ENCODE assay signal across 8 cellular contexts in the genomic region with DNA sequence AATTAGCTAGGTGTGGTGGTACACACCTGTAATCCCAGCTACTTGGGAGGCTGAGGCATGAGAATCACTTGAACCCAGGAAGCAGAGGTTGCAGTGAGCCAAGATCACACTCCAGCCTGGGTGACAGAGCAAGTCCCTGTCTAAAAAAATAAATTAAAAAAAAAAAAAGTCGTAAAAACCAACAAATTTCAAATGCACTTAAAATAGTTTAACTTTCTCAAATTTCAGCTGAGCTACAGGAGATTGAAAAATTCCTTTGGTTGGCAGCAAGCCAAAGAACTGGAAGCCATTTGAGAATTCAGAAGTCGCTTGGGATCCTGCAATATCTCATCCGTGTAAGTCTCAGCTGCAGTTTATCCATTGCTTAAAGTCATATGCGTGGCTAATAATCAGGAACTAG. TPM values are rescaled to one million over a fixed set of nuclear protein-coding genes. Genes with fewer than 3 reads are reported as not detected.
DNase-seq lines count a peak whose midpoint lies in the region; ATAC-seq, FAIRE-seq and TF ChIP-seq lines count a peak whose summit lies in the region.
"Not testable (repeated sequence)": the region's sequence is repeated elsewhere in the genome, so short reads cannot be mapped to it uniquely, and the experiment has no call there.

No MANE protein-coding gene starts in this region.

- H4K20me1 ChIP-seq in astrocyte (ENCODE audit: insufficient read depth, low read length), result peaks cover 72% of the 10 kb centered on the region
- H4K20me1 ChIP-seq in HepG2 (ENCODE audit: insufficient read depth, low read length), result not testable (repeated sequence)

- not testable (repeated sequence) for H3K36me3 ChIP-seq in astrocyte (ENCODE audit: insufficient read depth, low read length); HepG2 (replicated peaks in 1 of 2; ENCODE audit: control insufficient read depth in 1 of 2, insufficient read depth in 2 of 2, low read length in 2 of 2); transverse colon
- H3K36me3 ChIP-seq in gastroesophageal sphincter, result peaks cover 0 to 38% of the 10 kb centered on the region in 2 donors

- not testable (repeated sequence) for FAIRE-seq in astrocyte (lab: Jason Lieb, UNC)
- FAIRE-seq in HepG2 (lab: Jason Lieb, UNC), result peak; percentile 50

- not testable (repeated sequence) for H3K4me1 ChIP-seq in astrocyte (ENCODE audit: insufficient read depth, low read length)
- H3K4me1 ChIP-seq in gastroesophageal sphincter, result peaks cover 0 to 52% (median 15%) of the 10 kb centered on the region in 3 donors
- H3K4me1 ChIP-seq in HepG2 (ENCODE audit: insufficient read depth, low read length), result peaks cover 35% of the 10 kb centered on the region
- peaks cover 3 to 20% (median 17%) of the 10 kb centered on the region in 4 donors for H3K4me1 ChIP-seq in transverse colon

- H3K9me3 ChIP-seq in astrocyte (ENCODE audit: insufficient read depth, low read depth, low read length); gastroesophageal sphincter; HepG2 (ENCODE audit: low read length); transverse colon: not testable (repeated sequence)

- H3K9ac ChIP-seq in astrocyte (ENCODE audit: low read length); HepG2 (ENCODE audit: insufficient read depth, low read depth, low read length): not testable (repeated sequence)

- H3K9me3 Mint-ChIP-seq in astrocyte (ENCODE audit: unreplicated experiment); osteocyte (ENCODE audit: unreplicated experiment): not testable (repeated sequence)

- not testable (repeated sequence) for H3K4me2 ChIP-seq in astrocyte (ENCODE audit: low read length); HepG2 (ENCODE audit: low read depth, low read length)

- H3K4me3 ChIP-seq in astrocyte (ENCODE audit: insufficient read depth, low read depth, low read length); dorsolateral prefrontal cortex; gastroesophageal sphincter; HepG2 (replicated peaks in 1 of 3; ENCODE audit: insufficient read depth in 1 of 3, low read depth in 2 of 3, low read length in 3 of 3); transverse colon: not testable (repeated sequence)

- intact Hi-C loops in dorsolateral prefrontal cortex (cut with DNase I), result loop anchor here in 1 of 2 donors (10.0 kb wide), 1 partner anchor 56 kb away; no protein-coding TSS in a partner anchor
- intact Hi-C loops in HepG2 (cut with micrococcal nuclease; ENCODE audit: unreplicated experiment); transverse colon (cut with DNase I; ENCODE audit: low total_unique reads): not testable (repeated sequence)

- not testable (repeated sequence) for TF ChIP-seq EP300 in gastroesophageal sphincter (IDR thresholded peaks at IDR 0.05); HepG2 (IDR thresholded peaks at IDR 0.05; ENCODE audit: low read depth in 2 of 2, low read length in 2 of 2); HepG2 (CRISPR knock-in tag; IDR thresholded peaks at IDR 0.05; ENCODE audit: borderline replicate concordance); transverse colon (IDR thresholded peaks at IDR 0.05; ENCODE audit: low read depth)

- not testable (repeated sequence) for H2AFZ ChIP-seq in astrocyte (ENCODE audit: low read depth, low read length); HepG2 (ENCODE audit: low read length)

- not testable (repeated sequence) for BruUV-seq in HepG2 (replicated peaks; lab: Mats Ljungman, UMichigan)

- H3K27ac ChIP-seq in astrocyte (ENCODE audit: low read depth, low read length); HepG2 (ENCODE audit: extremely low read length, insufficient read depth, low read length): not testable (repeated sequence)
- peak overlapping the region in 32 of 59 donors; percentile 5 to 76 (median 45) for H3K27ac ChIP-seq in dorsolateral prefrontal cortex
- peak overlapping the region in 3 of 4 donors; percentile 59 to 67 (median 60) for H3K27ac ChIP-seq in gastroesophageal sphincter
- peak overlapping the region in 3 of 4 donors; percentile 36 to 49 (median 47) for H3K27ac ChIP-seq in transverse colon

- in situ Hi-C loops in HepG2 (cut with HindIII; ENCODE audit: extremely low pct_ligation_motif_present, low pct_unique_long_range_greater_than_20kb); transverse colon (cut with MboI; ENCODE audit: low pct_ligation_motif_present in 1 of 4, low pct_unique_long_range_greater_than_20kb in 1 of 4, low sequenced_read_pairs in 3 of 4): not testable (repeated sequence)

- peaks cover 95% of the 10 kb centered on the region for H3K79me2 ChIP-seq in astrocyte (ENCODE audit: insufficient read depth, low read length)
- H3K79me2 ChIP-seq in HepG2 (ENCODE audit: insufficient read depth, low read length), result peaks cover 51% of the 10 kb centered on the region

- TF ChIP-seq POLR2A in gastroesophageal sphincter (IDR thresholded peaks at IDR 0.05); HepG2 (IDR thresholded peaks at IDR 0.05; ENCODE audit: insufficient read depth in 1 of 2, low read depth in 2 of 2, low read length in 2 of 2); transverse colon (IDR thresholded peaks at IDR 0.05): not testable (repeated sequence)

- H3K27ac Mint-ChIP-seq in astrocyte (ENCODE audit: unreplicated experiment) (peak overlapping the region; percentile 7), osteocyte (ENCODE audit: unreplicated experiment) (peak overlapping the region; percentile 77)

- not testable (repeated sequence) for H3K4me3 Mint-ChIP-seq in astrocyte (ENCODE audit: unreplicated experiment); osteocyte (ENCODE audit: unreplicated experiment)

- not testable (repeated sequence) for TF ChIP-seq CTCF in astrocyte (IDR thresholded peaks at IDR 0.05; ENCODE audit: insufficient read depth, low read depth, low read length); dorsolateral prefrontal cortex (IDR thresholded peaks at IDR 0.05 in 54 of 56, conservative IDR thresholded peaks at IDR 0.05 in 2 of 56; ENCODE audit: low read depth in 1 of 56, partially characterized antibody in 56 of 56); gastroesophageal sphincter (IDR thresholded peaks at IDR 0.05); HepG2 (CRISPR knock-in tag; IDR thresholded peaks at IDR 0.05); osteocyte (IDR thresholded peaks at IDR 0.05); transverse colon (IDR thresholded peaks at IDR 0.05)

- TF ChIP-seq RAD21 in HepG2 (CRISPR knock-in tag; IDR thresholded peaks at IDR 0.05), result not testable (repeated sequence)

- ATAC-seq in gastroesophageal sphincter, HepG2: not testable (repeated sequence)

- not testable (repeated sequence) for H3K27me3 ChIP-seq in astrocyte (ENCODE audit: insufficient read depth, low read length); dorsolateral prefrontal cortex; gastroesophageal sphincter; HepG2 (ENCODE audit: control insufficient read depth in 1 of 2, insufficient read depth in 2 of 2, low read length in 2 of 2); transverse colon

- H3K36me3 Mint-ChIP-seq in astrocyte (ENCODE audit: low read depth, unreplicated experiment), result not testable (repeated sequence)
- H3K36me3 Mint-ChIP-seq in osteocyte (ENCODE audit: unreplicated experiment), result peaks cover 15% of the 10 kb centered on the region

- not testable (repeated sequence) for H3K4me1 Mint-ChIP-seq in astrocyte (ENCODE audit: low read depth, unreplicated experiment)
- H3K4me1 Mint-ChIP-seq in osteocyte (ENCODE audit: unreplicated experiment), result peaks cover 40% of the 10 kb centered on the region

- CTCF ChIA-PET in HepG2 (lab: Yijun Ruan, JAX; ENCODE audit: low intra/inter-chr PET ratio, low total read pairs), result not testable (repeated sequence)

- POLR2A ChIA-PET in HepG2 (lab: Yijun Ruan, JAX), result not testable (repeated sequence)

- WGBS in gastroesophageal sphincter (ENCODE audit: low coverage in 1 of 2), 2 donors, result 20 to 31% methylated on average over 4 of the region's 4 CpGs
- 98% methylated on average over 4 of the region's 4 CpGs for WGBS in HepG2 (ENCODE audit: low lambda C conversion rate)
- 49 to 76% methylated on average over 4 of the region's 4 CpGs for WGBS in transverse colon (ENCODE audit: low coverage in 1 of 2), 2 donors

- DNase-seq in EL, result peak; percentile 59
- peak; percentile 12 for DNase-seq in NCI-H2171 treated with DMSO at 0.1 percent for 48 hours (lab: John Stamatoyannopoulos, UW)
- peak; percentile 53 for DNase-seq in astrocyte (ENCODE audit: low read depth)
- DNase-seq in dorsolateral prefrontal cortex; HepG2 (ENCODE audit: low spot score); transverse colon: not testable (repeated sequence)
- DNase-seq in osteocyte (ENCODE audit: extremely low spot score, unreplicated experiment), result peak; percentile 56

- not testable (repeated sequence) for H3K27me3 Mint-ChIP-seq in astrocyte (ENCODE audit: low read depth, unreplicated experiment); osteocyte (ENCODE audit: unreplicated experiment)

RNA-seq across cellular contexts. Expression of gene EIF4G3, which starts 5.9 kb away (rescaled TPM):
- total RNA-seq in astrocyte, result 76.1 and 80.7 TPM in 2 replicates
- 100 to 1,000 TPM; 102 to 177 (median 137) TPM for total RNA-seq in dorsolateral prefrontal cortex
- 10 to 100 TPM; 48.6 to 73.6 (median 57.9) TPM for total RNA-seq in gastroesophageal sphincter
- 22.2 and 29.0 TPM in 2 replicates for total RNA-seq in HepG2 (2016; rRNA removed; fragmentation: Illumina TruSeq; extraction: Trizol)
- 13.2 and 15.1 TPM in 2 replicates for total RNA-seq in HepG2 (2016; cell fraction: cytosol; rRNA removed; fragmentation: Illumina TruSeq; extraction: Trizol; ENCODE audit: low read depth)
- 20.7 and 29.3 TPM in 2 replicates for total RNA-seq in HepG2 (2016; cell fraction: insoluble cytoplasmic fraction; rRNA removed; fragmentation: Illumina TruSeq; extraction: Trizol)
- 12.4 and 12.5 TPM in 2 replicates for total RNA-seq in HepG2 (2016; cell fraction: membrane; rRNA removed; fragmentation: Illumina TruSeq; extraction: Trizol)
- total RNA-seq in HepG2 (2016; cell fraction: nucleus; rRNA removed; fragmentation: Illumina TruSeq; extraction: Trizol), result 30.3 and 40.7 TPM in 2 replicates
- 27.6 and 30.1 TPM in 2 replicates for polyA plus RNA-seq in HepG2 (2011; rRNA removed)
- 18.6 and 19.6 TPM in 2 replicates for polyA plus RNA-seq in HepG2 (2011; cell fraction: cytosol; rRNA removed)
- 30.8 and 35.1 TPM in 2 replicates for polyA plus RNA-seq in HepG2 (2011; cell fraction: nucleus; rRNA removed)
- 19.5 and 29.5 TPM in 2 replicates for polyA plus RNA-seq in HepG2 (2012)
- polyA plus RNA-seq in HepG2 (2016; cell fraction: cytosol; fragmentation: Illumina TruSeq; extraction: Trizol; ENCODE audit: low read depth), result 3.5 and 3.8 TPM in 2 replicates
- 25.3 and 28.3 TPM in 2 replicates for polyA plus RNA-seq in HepG2 (2016; cell fraction: insoluble cytoplasmic fraction; fragmentation: Illumina TruSeq; extraction: Trizol; ENCODE audit: low read depth)
- 6.2 and 6.5 TPM in 2 replicates for polyA plus RNA-seq in HepG2 (2016; cell fraction: membrane; fragmentation: Illumina TruSeq; extraction: Trizol; ENCODE audit: low read depth)
- 38.1 and 40.6 TPM in 2 replicates for polyA plus RNA-seq in HepG2 (2016; cell fraction: nucleus; fragmentation: Illumina TruSeq; extraction: Trizol; ENCODE audit: insufficient read depth, low read depth)
- 85.8 and 132 TPM in 2 replicates for polyA minus RNA-seq in HepG2 (2011; rRNA and poly(A)+ RNA removed; ENCODE audit: low replicate concordance)
- polyA minus RNA-seq in HepG2 (2011; cell fraction: cytosol; rRNA and poly(A)+ RNA removed), result 16.7 and 20.7 TPM in 2 replicates
- 50.2 and 53.3 TPM in 2 replicates for polyA minus RNA-seq in HepG2 (2011; cell fraction: nucleus; rRNA and poly(A)+ RNA removed)
- total RNA-seq in osteocyte, result 81.9 and 83.9 TPM in 2 replicates
- total RNA-seq in transverse colon, result 100 to 1,000 TPM in 2 of 4 donors, 10 to 100 TPM in 2; 82.1 to 143 (median 101) TPM
